Comparison of ENCODE assay signal across 8 cellular contexts in the genomic region with DNA sequence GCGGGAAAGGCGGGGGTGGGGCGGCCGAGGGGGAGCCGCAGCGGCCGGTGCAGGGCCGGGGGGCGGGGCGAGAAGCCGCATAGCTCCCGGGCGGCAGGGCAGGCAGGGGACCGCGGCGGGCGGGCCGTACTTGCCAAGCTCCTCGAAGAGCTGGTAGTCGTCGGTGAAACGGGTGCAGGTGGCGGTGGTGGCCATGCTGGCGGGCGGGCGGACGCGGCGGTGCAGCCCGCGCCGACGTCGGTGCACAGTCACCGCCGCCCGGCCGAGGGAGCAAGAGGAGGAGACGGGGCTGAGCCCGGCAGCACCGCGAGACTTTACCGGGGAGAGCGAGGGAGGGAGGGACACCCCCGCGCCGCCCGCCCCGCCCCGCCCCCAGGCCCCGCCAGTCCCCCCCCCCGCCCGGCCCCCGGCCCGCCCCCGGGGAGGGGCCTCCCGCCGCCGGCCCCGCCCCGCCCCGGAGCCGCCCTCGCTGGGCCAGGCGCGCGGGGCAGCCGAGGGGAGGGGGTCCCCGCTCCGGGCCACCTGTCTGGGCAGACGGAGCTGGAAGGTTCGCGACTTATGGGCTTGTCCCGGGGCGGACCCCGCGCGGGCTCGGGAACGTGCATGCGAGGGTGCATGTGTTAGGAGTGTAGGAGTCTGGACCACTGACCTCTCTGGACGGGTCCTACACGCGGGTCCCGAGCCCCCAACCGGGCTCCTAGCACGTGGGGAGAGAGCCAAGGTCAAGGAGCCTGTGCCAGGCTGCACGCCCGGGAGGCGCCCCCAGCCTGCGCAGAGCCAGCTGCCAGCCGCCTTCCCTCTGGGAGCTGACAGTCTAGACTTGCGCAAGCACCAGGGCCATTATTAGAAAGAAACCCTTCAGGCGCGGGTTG. TPM values are rescaled to one million over a fixed set of nuclear protein-coding genes. Genes with fewer than 3 reads are reported as not detected.
DNase-seq lines count a peak whose midpoint lies in the region; ATAC-seq and TF ChIP-seq lines count a peak whose summit lies in the region.

CAMK2G (minus strand) TSS at position 289 of the 872 bp plus-strand sequence; CDS start at position 195, 94 bp downstream.

- peaks cover 17% of the 10 kb centered on the region in 2 donors for H3K36me3 ChIP-seq in stomach smooth muscle (ENCODE audit: control insufficient read depth in 2 of 2, insufficient read depth in 2 of 2, low read length in 2 of 2)

- peak within 1 kb of the TSS; percentile 57 for H3K27ac Mint-ChIP-seq in neural crest cell (ENCODE audit: unreplicated experiment)

- H3K36me3 Mint-ChIP-seq in neural crest cell (ENCODE audit: low read depth), result no peaks in the 10 kb centered on the region

- peak within 1 kb of the TSS; percentile 90 for H3K4me3 Mint-ChIP-seq in neural crest cell

- peaks cover 24% of the 10 kb centered on the region for H3K4me1 Mint-ChIP-seq in neural crest cell

- peak; percentile 86 for ATAC-seq in GM21529 (IDR thresholded peaks at IDR 0.05; ENCODE audit: unreplicated experiment)

- peak within 1 kb of the TSS; percentile 61 to 71 for H3K9ac ChIP-seq in stomach smooth muscle (ENCODE audit: low read length in 2 of 2)

- H3K9me3 Mint-ChIP-seq in neural crest cell, result no peaks in the 10 kb centered on the region

- peak within 1 kb of the TSS; percentile 77 to 81 for H3K4me3 ChIP-seq in stomach smooth muscle (ENCODE audit: low read length in 2 of 2)

- H3K27me3 Mint-ChIP-seq in neural crest cell (ENCODE audit: low read depth), result peaks cover 18% of the 10 kb centered on the region

- H3K27ac ChIP-seq in stomach smooth muscle (ENCODE audit: low read length), result peak within 1 kb of the TSS; percentile 76

- no peaks in the 10 kb centered on the region for H3K27me3 ChIP-seq in stomach smooth muscle (ENCODE audit: control insufficient read depth in 1 of 2, insufficient read depth in 2 of 2, low read length in 2 of 2)

- no peak for TF ChIP-seq CTCF in neural crest cell (conservative IDR thresholded peaks at IDR 0.05)

- peaks cover 53% of the 10 kb centered on the region for H3K4me1 ChIP-seq in stomach smooth muscle (ENCODE audit: control insufficient read depth, insufficient read depth, low read length)

- no peaks in the 10 kb centered on the region for H3K9me3 ChIP-seq in stomach smooth muscle (ENCODE audit: control insufficient read depth in 2 of 2, low read length in 2 of 2)

- DNase-seq in DMS53 (lab: John Stamatoyannopoulos, UW) (peak; percentile 93), KG1 (lab: John Stamatoyannopoulos, UW) (peak; percentile 27), SIG-M5 (lab: John Stamatoyannopoulos, UW) (peak; percentile 18), fibroblast of the conjunctiva (ENCODE audit: low read depth) (peak; percentile 53), neural crest cell (ENCODE audit: low read depth, low spot score) (peak; percentile 50)
- DNase-seq in activated effector memory CD4-positive, alpha-beta T cell treated with anti-CD3 and anti-CD28 coated beads, Interleukin-2, amount 50 U/mL, for 16 hours, result peak; percentile 93

RNA-seq across cellular contexts. Expression of gene CAMK2G, which starts in this region (rescaled TPM):
- total RNA-seq in neural crest cell, result 25.5 and 25.7 TPM in 2 replicates

Comparison
In these comparisons a context has a peak if more than half of its experiments do, and no peak if none do; other contexts are left out.
1. Peak in every context shown above with its lines: DNase-seq, ATAC-seq, H3K4me3 ChIP-seq and H3K27ac ChIP-seq.
2. DNase-seq: peak in every context shown above with its lines; median percentile 93 in DMS53; 93 in activated effector memory CD4-positive, alpha-beta T cell treated with anti-CD3 and anti-CD28 coated beads, Interleukin-2, amount 50 U/mL, for 16 hours; 53 in fibroblast of the conjunctiva; 50 in neural crest cell; 27 in KG1; 18 in SIG-M5.